Comparison of ENCODE assay signal across 18 cellular contexts in the genomic region with DNA sequence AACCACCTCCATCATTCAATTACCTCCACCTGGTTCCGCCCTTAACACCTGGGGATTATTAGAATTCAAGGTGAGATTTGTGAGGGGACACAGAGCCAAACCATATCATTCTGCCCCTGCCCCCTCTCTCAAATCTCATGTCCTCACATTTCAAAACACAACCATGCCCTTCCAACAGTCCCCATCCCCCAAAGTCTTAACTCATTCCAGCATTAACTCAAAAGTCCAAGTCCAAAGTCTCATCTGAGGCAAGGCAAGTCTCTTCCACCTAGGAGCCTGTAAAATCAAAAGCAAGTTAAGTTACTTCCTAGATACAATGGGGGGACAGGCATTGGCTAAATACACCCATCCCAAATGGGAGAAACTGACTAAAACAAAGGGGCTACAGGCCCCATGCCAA. TPM values are rescaled to one million over a fixed set of nuclear protein-coding genes. Genes with fewer than 3 reads are reported as not detected.
A peak's percentile ranks its signal among the peaks of the same experiment; 100 is the strongest.
DNase-seq lines count a peak whose midpoint lies in the region; ATAC-seq and TF ChIP-seq lines count a peak whose summit lies in the region.
"Had no signal": no experiment of that assay in that cellular context is flagged by ENCODE, and none has a peak within 500 bp of the region (broad histone marks: within the 10 kb centered on the region; RNA-seq: fewer than 3 reads in every experiment).

No MANE protein-coding gene starts in this region.

- peaks cover 12% of the 10 kb centered on the region for H3K9me3 Mint-ChIP-seq in activated CD4-positive, alpha-beta T cell treated with anti-CD3 and anti-CD28 coated beads, Interleukin-2, amount 10 ng/mL, durations not matched to agents 7 days and 5 days
- H3K9me3 Mint-ChIP-seq in activated CD4-positive, alpha-beta T cell treated with anti-CD3 and anti-CD28 coated beads, Interleukin-2, amount 10 ng/mL, durations not matched to agents 24 days and 14 days, result peaks cover 7% of the 10 kb centered on the region
- H3K9me3 Mint-ChIP-seq in CD8-positive, alpha-beta memory T cell, result peaks cover 0 to 4% (median 0%) of the 10 kb centered on the region in 5 donors
- H3K9me3 Mint-ChIP-seq in central memory CD8-positive, alpha-beta T cell, result no peaks in the 10 kb centered on the region
- peaks cover 55% of the 10 kb centered on the region for H3K9me3 Mint-ChIP-seq in nephron progenitor cell

- TF ChIP-seq EP300 in suprapubic skin (IDR thresholded peaks at IDR 0.05), result no peak
- TF ChIP-seq EP300 in stomach (IDR thresholded peaks at IDR 0.05), result no peak

- DNase-seq in activated CD4-positive, alpha-beta T cell treated with anti-CD3 and anti-CD28 coated beads, Interleukin-2, amount 10 ng/mL, durations not matched to agents 7 days and 5 days, result no peak
- no peak for DNase-seq in activated CD4-positive, alpha-beta T cell treated with anti-CD3 and anti-CD28 coated beads, Interleukin-2, amount 10 ng/mL, durations not matched to agents 24 days and 14 days
- no peak for DNase-seq in CD8-positive, alpha-beta memory T cell
- no peak for DNase-seq in central memory CD8-positive, alpha-beta T cell (ENCODE audit: low spot score in 2 of 2)
- DNase-seq in nephron progenitor cell (no peak), suprapubic skin (ENCODE audit: low spot score in 2 of 2) (no peak), stomach (no peak)
- DNase-seq: BE2C; DMS79 treated with DMSO at 0.1 percent for 48 hours; KG1; NCI-H1105 treated with DMSO at 0.1 percent for 48 hours; NCI-H1694; NCI-H2081 treated with DMSO at 0.1 percent for 48 hours; NCI-H446 treated with DMSO at 0.1 percent for 48 hours; NCI-H748 treated with DMSO at 0.1 percent for 48 hours; NK-92 treated with Interleukin-12 subunit alpha and Interleukin-12 subunit beta, amount 100 ng/mL, for 24 hours; Right ventricle myocardium superior had no signal

- H3K4me3 ChIP-seq in CD8-positive, alpha-beta memory T cell (ENCODE audit: low read length), result no peak overlapping the region
- H3K4me3 ChIP-seq in suprapubic skin (no peak overlapping the region), stomach (no peak overlapping the region)

- H3K27me3 ChIP-seq in CD8-positive, alpha-beta memory T cell (ENCODE audit: insufficient read depth, low read length, poor library complexity, severe bottlenecking), result no peaks in the 10 kb centered on the region
- H3K27me3 ChIP-seq in suprapubic skin, result no peaks in the 10 kb centered on the region
- no peaks in the 10 kb centered on the region for H3K27me3 ChIP-seq in stomach
- H3K27me3 ChIP-seq: BE2C had no signal

- intact Hi-C loops in activated CD4-positive, alpha-beta T cell treated with anti-CD3 and anti-CD28 coated beads, Interleukin-2, amount 10 ng/mL, durations not matched to agents 24 days and 14 days (cut with micrococcal nuclease), result no loop called here
- intact Hi-C loops in stomach (cut with DNase I; ENCODE audit: low total_unique reads), result no loop called here

- H3K36me3 ChIP-seq in CD8-positive, alpha-beta memory T cell (ENCODE audit: insufficient read depth, low read length), result peaks cover 3% of the 10 kb centered on the region
- no peaks in the 10 kb centered on the region for H3K36me3 ChIP-seq in suprapubic skin
- peaks cover 0 to 47% (median 36%) of the 10 kb centered on the region in 4 donors for H3K36me3 ChIP-seq in stomach

- no peaks in the 10 kb centered on the region for H3K9me3 ChIP-seq in CD8-positive, alpha-beta memory T cell (ENCODE audit: low read length)
- H3K9me3 ChIP-seq in suprapubic skin, result no peaks in the 10 kb centered on the region
- H3K9me3 ChIP-seq in stomach, result no peaks in the 10 kb centered on the region
- H3K9me3 ChIP-seq: BE2C had no signal

- no peak overlapping the region for H3K4me3 Mint-ChIP-seq in activated CD4-positive, alpha-beta T cell treated with anti-CD3 and anti-CD28 coated beads, Interleukin-2, amount 10 ng/mL, durations not matched to agents 7 days and 5 days
- H3K4me3 Mint-ChIP-seq in activated CD4-positive, alpha-beta T cell treated with anti-CD3 and anti-CD28 coated beads, Interleukin-2, amount 10 ng/mL, durations not matched to agents 24 days and 14 days, result no peak overlapping the region
- H3K4me3 Mint-ChIP-seq in CD8-positive, alpha-beta memory T cell, result no peak overlapping the region
- H3K4me3 Mint-ChIP-seq in central memory CD8-positive, alpha-beta T cell, result no peak overlapping the region
- H3K4me3 Mint-ChIP-seq in nephron progenitor cell, result no peak overlapping the region

- TF ChIP-seq CTCF in nephron progenitor cell (IDR thresholded peaks at IDR 0.05) (no peak), suprapubic skin (IDR thresholded peaks at IDR 0.05) (no peak), stomach (IDR thresholded peaks at IDR 0.05) (no peak)

- H3K27ac ChIP-seq in CD8-positive, alpha-beta memory T cell (ENCODE audit: low read depth, low read length), result no peak overlapping the region
- H3K27ac ChIP-seq in suprapubic skin (no peak overlapping the region), stomach (no peak overlapping the region)

- peak overlapping the region; percentile 1 for H3K27ac Mint-ChIP-seq in activated CD4-positive, alpha-beta T cell treated with anti-CD3 and anti-CD28 coated beads, Interleukin-2, amount 10 ng/mL, durations not matched to agents 7 days and 5 days
- H3K27ac Mint-ChIP-seq in activated CD4-positive, alpha-beta T cell treated with anti-CD3 and anti-CD28 coated beads, Interleukin-2, amount 10 ng/mL, durations not matched to agents 24 days and 14 days, result no peak overlapping the region
- H3K27ac Mint-ChIP-seq in CD8-positive, alpha-beta memory T cell, result peak overlapping the region in 5 of 8 donors; percentile 51 to 85 (median 82)
- H3K27ac Mint-ChIP-seq in central memory CD8-positive, alpha-beta T cell (ENCODE audit: low read depth), result peak overlapping the region; percentile 29
- peak overlapping the region; percentile 28 for H3K27ac Mint-ChIP-seq in nephron progenitor cell

- H3K4me1 ChIP-seq in CD8-positive, alpha-beta memory T cell (ENCODE audit: insufficient read depth, low read length), result peaks cover 6% of the 10 kb centered on the region
- H3K4me1 ChIP-seq in suprapubic skin (no peaks in the 10 kb centered on the region), stomach (peaks cover 0 to 8% (median 0%) of the 10 kb centered on the region in 4 donors)
- H3K4me1 ChIP-seq: BE2C had no signal

- H3K4me1 Mint-ChIP-seq in activated CD4-positive, alpha-beta T cell treated with anti-CD3 and anti-CD28 coated beads, Interleukin-2, amount 10 ng/mL, durations not matched to agents 7 days and 5 days, result peaks cover 29% of the 10 kb centered on the region
- H3K4me1 Mint-ChIP-seq in activated CD4-positive, alpha-beta T cell treated with anti-CD3 and anti-CD28 coated beads, Interleukin-2, amount 10 ng/mL, durations not matched to agents 24 days and 14 days, result peaks cover 20% of the 10 kb centered on the region
- H3K4me1 Mint-ChIP-seq in CD8-positive, alpha-beta memory T cell, result peaks cover 41 to 68% (median 64%) of the 10 kb centered on the region in 3 donors
- H3K4me1 Mint-ChIP-seq in central memory CD8-positive, alpha-beta T cell, result peaks cover 42% of the 10 kb centered on the region
- no peaks in the 10 kb centered on the region for H3K4me1 Mint-ChIP-seq in nephron progenitor cell

- POLR2A ChIA-PET in activated CD4-positive, alpha-beta T cell treated with anti-CD3 and anti-CD28 coated beads, Interleukin-2, amount 10 ng/mL, durations not matched to agents 7 days and 5 days (lab: Charles Lee), result no interaction called here
- POLR2A ChIA-PET in CD8-positive, alpha-beta memory T cell (lab: Charles Lee), result no interaction called here

- H3K27me3 Mint-ChIP-seq in activated CD4-positive, alpha-beta T cell treated with anti-CD3 and anti-CD28 coated beads, Interleukin-2, amount 10 ng/mL, durations not matched to agents 7 days and 5 days, result no peaks in the 10 kb centered on the region
- H3K27me3 Mint-ChIP-seq in activated CD4-positive, alpha-beta T cell treated with anti-CD3 and anti-CD28 coated beads, Interleukin-2, amount 10 ng/mL, durations not matched to agents 24 days and 14 days, result no peaks in the 10 kb centered on the region
- H3K27me3 Mint-ChIP-seq in CD8-positive, alpha-beta memory T cell, result no peaks in the 10 kb centered on the region
- H3K27me3 Mint-ChIP-seq in central memory CD8-positive, alpha-beta T cell, result no peaks in the 10 kb centered on the region
- H3K27me3 Mint-ChIP-seq in nephron progenitor cell (ENCODE audit: low read depth, poor library complexity), result no peaks in the 10 kb centered on the region

- H3K36me3 Mint-ChIP-seq in activated CD4-positive, alpha-beta T cell treated with anti-CD3 and anti-CD28 coated beads, Interleukin-2, amount 10 ng/mL, durations not matched to agents 7 days and 5 days (ENCODE audit: low read depth), result peaks cover 64% of the 10 kb centered on the region
- peaks cover 66% of the 10 kb centered on the region for H3K36me3 Mint-ChIP-seq in activated CD4-positive, alpha-beta T cell treated with anti-CD3 and anti-CD28 coated beads, Interleukin-2, amount 10 ng/mL, durations not matched to agents 24 days and 14 days (ENCODE audit: low read depth)
- peaks cover 5 to 64% (median 20%) of the 10 kb centered on the region in 3 donors for H3K36me3 Mint-ChIP-seq in CD8-positive, alpha-beta memory T cell
- peaks cover 30% of the 10 kb centered on the region for H3K36me3 Mint-ChIP-seq in central memory CD8-positive, alpha-beta T cell (ENCODE audit: insufficient read depth)
- peaks cover 91% of the 10 kb centered on the region for H3K36me3 Mint-ChIP-seq in nephron progenitor cell (ENCODE audit: low read depth)

- CTCF ChIA-PET in activated CD4-positive, alpha-beta T cell treated with anti-CD3 and anti-CD28 coated beads, Interleukin-2, amount 10 ng/mL, durations not matched to agents 7 days and 5 days (lab: Charles Lee), result no interaction called here
- CTCF ChIA-PET in CD8-positive, alpha-beta memory T cell (lab: Charles Lee), result no interaction called here

- no peak for ATAC-seq in central memory CD8-positive, alpha-beta T cell (replicated peaks; ENCODE audit: extremely low read depth, poor library complexity, severe bottlenecking)
- no peak for ATAC-seq in GM19397 (IDR thresholded peaks at IDR 0.05; ENCODE audit: unreplicated experiment)

- TF ChIP-seq POLR2A in suprapubic skin (IDR thresholded peaks at IDR 0.05), result no peak
- no peak for TF ChIP-seq POLR2A in stomach (IDR thresholded peaks at IDR 0.05)

- 80% methylated on average over 1 of the region's 1 CpG for WGBS in suprapubic skin
- 88 to 100% (median 100%) methylated on average over 1 of the region's 1 CpG for WGBS in stomach, 5 donors

RNA-seq across cellular contexts. Expression of a gene that starts 18.8 kb away (rescaled TPM):
- total RNA-seq in activated CD4-positive, alpha-beta T cell treated with anti-CD3 and anti-CD28 coated beads, Interleukin-2, amount 10 ng/mL, durations not matched to agents 7 days and 5 days, result 100 to 1,000 TPM; 148 to 169 TPM
- 106 TPM in 2 replicates for total RNA-seq in activated CD4-positive, alpha-beta T cell treated with anti-CD3 and anti-CD28 coated beads, Interleukin-2, amount 10 ng/mL, durations not matched to agents 24 days and 14 days
- 10 to 100 TPM; 82.2 to 86.3 TPM for total RNA-seq in CD8-positive, alpha-beta memory T cell
- polyA plus RNA-seq in CD8-positive, alpha-beta memory T cell, result 129 TPM
- total RNA-seq in suprapubic skin (10 to 100 TPM; 13.0 to 30.0 (median 16.0) TPM), stomach (10 to 100 TPM in 4 of 5 donors, 1 to 10 TPM in 1; 6.4 to 90.1 (median 61.9) TPM)
- polyA plus RNA-seq in stomach, result 10 to 100 TPM; 21.4 to 25.1 (median 23.1) TPM
